Comparison of ENCODE assay signal across 1 cellular context in genomic region chr17:30116661-30117547, GRCh38.
TF ChIP-seq lines count a peak whose summit lies in the region.

Gene NSRP1 (plus strand): TSS chr17:30116816. CDS start chr17:30116844, 28 bp downstream.

TF ChIP-seq in HEK293, 187 proteins besides CTCF, POLR2A, EP300 and RAD21 (continued from another document):
- no peak for TF ChIP-seq PBX3 (CRISPR knock-in tag; IDR thresholded peaks at IDR 0.05)
- TF ChIP-seq ZXDB (tag by site-specific recombination; IDR thresholded peaks at IDR 0.05) = peak; percentile 40; the same call in 1 of the 2 replicates
- TF ChIP-seq ZNF510 (tag by site-specific recombination; IDR thresholded peaks at IDR 0.05; ENCODE audit: insufficient replicate concordance) = no peak
- TF ChIP-seq ZBTB11 (tag by site-specific recombination; conservative IDR thresholded peaks at IDR 0.05; ENCODE audit: low read depth) = peak; percentile 27; the same call in 1 of the 2 replicates
- TF ChIP-seq IKZF3 (tag by site-specific recombination; IDR thresholded peaks at IDR 0.05) = peak; percentile 55
- no peak for TF ChIP-seq ZNF175 (tag by site-specific recombination; IDR thresholded peaks at IDR 0.05)
- 0 out of 2 replicates have a peak, but pooled peaks have one; percentile 57 for TF ChIP-seq ZNF561 (tag by site-specific recombination; IDR thresholded peaks at IDR 0.05; ENCODE audit: borderline replicate concordance)
- TF ChIP-seq ZIC2 (tag by site-specific recombination; IDR thresholded peaks at IDR 0.05) = no peak
- TF ChIP-seq ZNF558 (tag by site-specific recombination; IDR thresholded peaks at IDR 0.05) = peak; percentile 47
- TF ChIP-seq ZNF776 (tag by site-specific recombination; IDR thresholded peaks at IDR 0.05; ENCODE audit: borderline replicate concordance) = no peak
- 0 out of 2 replicates have a peak, but pooled peaks have one; percentile 12 for TF ChIP-seq ZNF654 (tag by site-specific recombination; IDR thresholded peaks at IDR 0.05; ENCODE audit: low read depth)
- peak; percentile 42; the same call in 1 of the 2 replicates for TF ChIP-seq PRDM4 (tag by site-specific recombination; IDR thresholded peaks at IDR 0.05)
- TF ChIP-seq ZNF248 (tag by site-specific recombination; IDR thresholded peaks at IDR 0.05) = no peak
- no peak for TF ChIP-seq OVOL3 (tag by site-specific recombination; IDR thresholded peaks at IDR 0.05)
- no peak for TF ChIP-seq SCRT2 (tag by site-specific recombination; IDR thresholded peaks at IDR 0.05)
- TF ChIP-seq ZNF132 (tag by site-specific recombination; IDR thresholded peaks at IDR 0.05; ENCODE audit: borderline replicate concordance) = no peak
- TF ChIP-seq ZNF10 (tag by site-specific recombination; IDR thresholded peaks at IDR 0.05) = no peak
- peak; percentile 94 for TF ChIP-seq ZBTB21 (tag by site-specific recombination; IDR thresholded peaks at IDR 0.05)
- TF ChIP-seq MYNN (tag by site-specific recombination; IDR thresholded peaks at IDR 0.05; ENCODE audit: borderline replicate concordance) = no peak
- no peak for TF ChIP-seq KLF7 (tag by site-specific recombination; IDR thresholded peaks at IDR 0.05; ENCODE audit: borderline replicate concordance)
- peak; percentile 93 for TF ChIP-seq ZNF324 (tag by site-specific recombination; IDR thresholded peaks at IDR 0.05)
- no peak for TF ChIP-seq ZNF274 (IDR thresholded peaks at IDR 0.05; ENCODE audit: low read length)
- no peak for TF ChIP-seq ZNF274 (tag by site-specific recombination; IDR thresholded peaks at IDR 0.05; ENCODE audit: borderline replicate concordance)
- TF ChIP-seq ZNF473 (tag by site-specific recombination; IDR thresholded peaks at IDR 0.05) = no peak
- peak; percentile 42 for TF ChIP-seq KLF8 (tag by site-specific recombination; IDR thresholded peaks at IDR 0.05)
- no peak for TF ChIP-seq ZNF544 (tag by site-specific recombination; IDR thresholded peaks at IDR 0.05)
- TF ChIP-seq ZNF16 (tag by site-specific recombination; IDR thresholded peaks at IDR 0.05; ENCODE audit: low read depth) = no peak
- no peak for TF ChIP-seq ZNF48 (tag by site-specific recombination; IDR thresholded peaks at IDR 0.05)
- TF ChIP-seq ZBTB26 (tag by site-specific recombination; optimal IDR thresholded peaks at IDR 0.05) = peak; percentile 72
- TF ChIP-seq ZNF623 (tag by site-specific recombination; IDR thresholded peaks at IDR 0.05) = no peak
- TF ChIP-seq ZSCAN18 (tag by site-specific recombination; IDR thresholded peaks at IDR 0.05) = 0 out of 2 replicates have a peak, but pooled peaks have one; percentile 59
- peak; percentile 84; the same call in 1 of the 2 replicates for TF ChIP-seq ZNF280D (tag by site-specific recombination; IDR thresholded peaks at IDR 0.05)
